ENCODE assay signal across 11 cellular contexts in the genomic region with DNA sequence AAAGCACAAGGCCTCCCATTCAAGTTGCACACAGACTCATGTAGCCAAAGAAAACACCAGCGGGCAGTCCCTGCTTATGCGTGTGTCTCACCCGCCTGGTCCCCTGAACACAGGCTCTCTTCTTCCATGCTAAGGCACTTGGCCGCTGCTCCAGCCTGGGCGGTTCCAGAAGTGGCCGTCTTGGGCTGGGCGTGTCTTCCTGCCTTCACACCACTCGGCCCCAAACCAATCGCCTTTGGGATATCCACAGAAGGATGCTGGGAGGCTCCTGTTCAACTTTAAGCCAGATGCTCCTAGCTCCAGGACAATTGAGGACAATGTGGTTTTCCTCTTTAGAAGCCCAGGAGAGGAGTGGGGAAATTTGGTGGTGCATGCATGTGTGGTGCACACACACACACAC. TPM values are rescaled to one million over a fixed set of nuclear protein-coding genes. Genes with fewer than 3 reads are reported as not detected.
A peak's percentile ranks its signal among the peaks of the same experiment; 100 is the strongest.
DNase-seq lines count a peak whose midpoint lies in the region; ATAC-seq, FAIRE-seq and TF ChIP-seq lines count a peak whose summit lies in the region.
"Had no signal": no experiment of that assay in that cellular context is flagged by ENCODE, and none has a peak within 500 bp of the region (broad histone marks: within the 10 kb centered on the region; RNA-seq: fewer than 3 reads in every experiment).

No MANE protein-coding gene starts in this region.

- WGBS in K562 (ENCODE audit: insufficient coverage, low coverage, missing lambda C conversion rate): 3% methylated on average over 9 of the region's 9 CpGs

- H3K9me1 ChIP-seq in K562 (ENCODE audit: control insufficient read depth, insufficient read depth, low read length): peaks cover 6% of the 10 kb centered on the region

- H3K9ac ChIP-seq in K562 (ENCODE audit: insufficient read depth in 1 of 2, low read depth in 2 of 2, low read length in 2 of 2): peak overlapping the region; percentile 9 to 65; a peak in 3 of 4 replicates
- H3K9ac ChIP-seq in kidney (ENCODE audit: low read length in 2 of 2): no peak overlapping the region

- H4K20me1 ChIP-seq in K562 (replicated peaks; ENCODE audit: control insufficient read depth, insufficient read depth, low read length): peaks cover 23% of the 10 kb centered on the region

- peaks cover 29 to 48% of the 10 kb centered on the region in 2 experiments; a peak in 4 of 5 replicates for H3K4me1 ChIP-seq in K562 (replicated peaks in 1 of 2; ENCODE audit: control insufficient read depth in 2 of 2, insufficient read depth in 2 of 2, low read length in 2 of 2)
- H3K4me1 ChIP-seq in kidney (ENCODE audit: control insufficient read depth in 1 of 2, insufficient read depth in 1 of 2, low read depth in 1 of 2, low read length in 2 of 2): peaks cover 4 to 11% of the 10 kb centered on the region in 2 donors

- no peak overlapping the region for H2AFZ ChIP-seq in K562 (ENCODE audit: low read depth, low read length)

- POLR2A ChIA-PET in K562 (lab: Yijun Ruan, JAX): interaction anchor here (0.7 to 2.5 kb wide), 4 partner anchors 10 to 55 kb away, joined by 3 to 10 read pairs (median 6); no protein-coding TSS in a partner anchor

- FAIRE-seq in K562 (lab: Jason Lieb, UNC) (peak; percentile 81), kidney (lab: Jason Lieb, UNC) (no peak)
- FAIRE-seq: keratinocyte had no signal

- intact Hi-C loops in natural killer cell (cut with micrococcal nuclease) (no loop called here), K562 (cut with micrococcal nuclease) (no loop called here), kidney (cut with DNase I) (no loop called here)

- peaks cover 0 to 16% of the 10 kb centered on the region in 2 donors for H3K27me3 Mint-ChIP-seq in natural killer cell treated with Interleukin-12 subunit alpha and Interleukin-12 subunit beta and Interleukin-15 and Interleukin-18, amount 100 ng/mL, for 72 hours
- H3K27me3 Mint-ChIP-seq in natural killer cell (ENCODE audit: low read depth in 2 of 2): peaks cover 0 to 2% of the 10 kb centered on the region in 2 donors

- H3K36me3 Mint-ChIP-seq in natural killer cell treated with Interleukin-12 subunit alpha and Interleukin-12 subunit beta and Interleukin-15 and Interleukin-18, amount 100 ng/mL, for 72 hours: no peaks in the 10 kb centered on the region
- no peaks in the 10 kb centered on the region for H3K36me3 Mint-ChIP-seq in natural killer cell
- H3K36me3 Mint-ChIP-seq: CD4-positive, CD25-positive, alpha-beta regulatory T cell had no signal

- H3K27me3 ChIP-seq in K562 (ENCODE audit: control insufficient read depth in 2 of 2, insufficient read depth in 2 of 2, low read length in 2 of 2): no peaks in the 10 kb centered on the region

- no peak; the same call in 1 of the 2 replicates for TF ChIP-seq POLR2A in K562 (conservative IDR thresholded peaks at IDR 0.05)

- in situ Hi-C loops in K562 (cut with MboI): no loop called here

- H3K9me3 Mint-ChIP-seq in natural killer cell treated with Interleukin-12 subunit alpha and Interleukin-12 subunit beta and Interleukin-15 and Interleukin-18, amount 100 ng/mL, for 72 hours: no peaks in the 10 kb centered on the region
- no peaks in the 10 kb centered on the region for H3K9me3 Mint-ChIP-seq in natural killer cell
- H3K9me3 Mint-ChIP-seq: CD4-positive, CD25-positive, alpha-beta regulatory T cell had no signal

- CTCF ChIA-PET in K562 (lab: Yijun Ruan, JAX; ENCODE audit: low intra/inter-chr PET ratio): no interaction called here

- H3K27ac ChIP-seq in K562 (ENCODE audit: extremely low read depth, low read depth, low read length): peak overlapping the region; percentile 20; the same call in 1 of the 3 replicates
- no peak overlapping the region for H3K27ac ChIP-seq in kidney (ENCODE audit: low read depth in 2 of 2, low read length in 2 of 2)

- H3K36me3 ChIP-seq in K562 (ENCODE audit: control insufficient read depth, insufficient read depth, low read length): peaks cover 54% of the 10 kb centered on the region
- no peaks in the 10 kb centered on the region for H3K36me3 ChIP-seq in kidney (ENCODE audit: control insufficient read depth in 1 of 2, insufficient read depth in 2 of 2, low read length in 2 of 2)

- ATAC-seq in natural killer cell treated with Interleukin-12 subunit alpha and Interleukin-12 subunit beta and Interleukin-15 and Interleukin-18, amount 100 ng/mL, for 72 hours: no peak
- ATAC-seq in natural killer cell (no peak), K562 (peak; percentile 81), omental fat pad (ENCODE audit: low FRiP score) (no peak)

- TF ChIP-seq EP300 in K562 (IDR thresholded peaks at IDR 0.05; ENCODE audit: low read length): no peak

- H3K4me2 ChIP-seq in K562 (ENCODE audit: insufficient read depth, low read length): peak overlapping the region; percentile 96

- peaks cover 14 to 21% of the 10 kb centered on the region in 2 donors for H3K4me1 Mint-ChIP-seq in natural killer cell treated with Interleukin-12 subunit alpha and Interleukin-12 subunit beta and Interleukin-15 and Interleukin-18, amount 100 ng/mL, for 72 hours (ENCODE audit: low read depth in 2 of 2)
- peaks cover 0 to 18% of the 10 kb centered on the region in 2 donors for H3K4me1 Mint-ChIP-seq in natural killer cell

- peak overlapping the region; percentile 86 for H3K4me3 Mint-ChIP-seq in natural killer cell treated with Interleukin-12 subunit alpha and Interleukin-12 subunit beta and Interleukin-15 and Interleukin-18, amount 100 ng/mL, for 72 hours
- no peak overlapping the region for H3K4me3 Mint-ChIP-seq in natural killer cell

- H3K79me2 ChIP-seq in K562 (ENCODE audit: control insufficient read depth, insufficient read depth, low read length): peaks cover 69% of the 10 kb centered on the region

- no peaks in the 10 kb centered on the region for H3K9me3 ChIP-seq in K562 (replicated peaks; ENCODE audit: control insufficient read depth, insufficient read depth, low read depth, low read length)
- no peaks in the 10 kb centered on the region for H3K9me3 ChIP-seq in kidney (ENCODE audit: control insufficient read depth in 1 of 2, low read length in 2 of 2)

- H3K4me3 ChIP-seq in K562 (peak overlapping the region; percentile 80), kidney (ENCODE audit: low read length in 2 of 2) (no peak overlapping the region)

- TF ChIP-seq CTCF in natural killer cell (IDR thresholded peaks at IDR 0.05): no peak
- TF ChIP-seq CTCF in K562 (IDR thresholded peaks at IDR 0.05 in 2 of 3, conservative IDR thresholded peaks at IDR 0.05 in 1 of 3; ENCODE audit: insufficient read depth in 2 of 3, low read depth in 1 of 3, low read length in 3 of 3): no peak
- TF ChIP-seq CTCF in kidney (IDR thresholded peaks at IDR 0.05; ENCODE audit: borderline replicate concordance, extremely low read depth, insufficient read depth): no peak
- no peak for TF ChIP-seq CTCF in omental fat pad (IDR thresholded peaks at IDR 0.05)

- no peak for DNase-seq in natural killer cell treated with Interleukin-12 subunit alpha and Interleukin-12 subunit beta and Interleukin-15 and Interleukin-18, amount 100 ng/mL, for 72 hours (ENCODE audit: low spot score)
- no peak for DNase-seq in natural killer cell
- DNase-seq in K562 (ENCODE audit: extremely low read depth in 1 of 4, low spot score in 3 of 4): peak in 3 of 4 experiments; percentile 56 to 88 (median 78)
- peak; percentile 87 for DNase-seq in kidney
- no peak for DNase-seq in NCI-H226
- no peak for DNase-seq in SIG-M5 treated with dmso at 0.1 percent for 504 hours (lab: John Stamatoyannopoulos, UW; ENCODE audit: unreplicated experiment)
- DNase-seq in omental fat pad (ENCODE audit: low spot score): no peak
- no peak for DNase-seq in NCI-H524 treated with DMSO at 0.1 percent for 48 hours (lab: John Stamatoyannopoulos, UW)
- DNase-seq: activated CD4-positive, alpha-beta T cell treated with anti-CD3 and anti-CD28 coated beads for 4 hours; CD4-positive, CD25-positive, alpha-beta regulatory T cell had no signal

- no peak overlapping the region for H3K27ac Mint-ChIP-seq in natural killer cell treated with Interleukin-12 subunit alpha and Interleukin-12 subunit beta and Interleukin-15 and Interleukin-18, amount 100 ng/mL, for 72 hours
- no peak overlapping the region for H3K27ac Mint-ChIP-seq in natural killer cell
- H3K27ac Mint-ChIP-seq: CD4-positive, CD25-positive, alpha-beta regulatory T cell had no signal

- TF ChIP-seq RAD21 in K562 (CRISPR knock-in tag; conservative IDR thresholded peaks at IDR 0.05 in 1 of 2, IDR thresholded peaks at IDR 0.05 in 1 of 2): no peak

- BruUV-seq in K562 (replicated peaks; lab: Mats Ljungman, UMichigan): no TSS peak

RNA-seq across cellular contexts. Expression of a gene that starts 2.2 kb away (rescaled TPM):
- total RNA-seq in natural killer cell treated with Interleukin-12 subunit alpha and Interleukin-12 subunit beta and Interleukin-15 and Interleukin-18, amount 100 ng/mL, for 72 hours: 10 to 100 TPM in 1 of 2 donors, 1 to 10 TPM in 1; 10.0 to 45.6 TPM
- total RNA-seq in natural killer cell (1 to 10 TPM; 1.1 to 2.7 (median 1.3) TPM), K562 (2014; rRNA removed) (52.8 and 83.0 TPM in 2 replicates), K562 (2014; rRNA removed; fragmentation: Illumina TruSeq; extraction: Trizol) (30.9 and 38.4 TPM in 2 replicates), K562 (2015; rRNA removed; fragmentation: Illumina TruSeq; extraction: Trizol) (36.0 and 38.7 TPM in 2 replicates), K562 (2021) (148 and 157 TPM in 2 replicates), kidney (13.2 TPM), omental fat pad (10 to 100 TPM; 24.2 to 79.4 (median 59.4) TPM)
- total RNA-seq in K562 (2011; cell fraction: chromatin; rRNA removed; ENCODE audit: low replicate concordance): 238 and 543 TPM in 2 replicates
- total RNA-seq in K562 (2011; cell fraction: nucleolus; rRNA removed): 351 and 425 TPM in 2 replicates
- total RNA-seq in K562 (2011; cell fraction: nucleoplasm; rRNA removed): 354 and 357 TPM in 2 replicates
- polyA plus RNA-seq in K562 (2011; rRNA removed) (81.9 and 168 TPM in 2 replicates), K562 (2014; fragmentation: Illumina TruSeq; extraction: Trizol) (143 and 152 TPM in 2 replicates), K562 (2014; fragmentation: Nextera tagmentation; extraction: Ambion mirVana) (1 to 10 TPM in 1 of 2 experiments, under 1 TPM in 1; 0.56 to 4.7 TPM), K562 (2014; rRNA removed) (79.2 and 92.6 TPM in 2 replicates), kidney (ENCODE audit: insufficient read depth, low read depth, low replicate concordance) (12.3 TPM)
- polyA plus RNA-seq in K562 (2011; cell fraction: cytosol; rRNA removed): 161 and 163 TPM in 2 replicates
- 435 and 491 TPM in 2 replicates for polyA plus RNA-seq in K562 (2011; cell fraction: nucleus; rRNA removed)
- 87.6 and 124 TPM in 2 replicates for polyA plus RNA-seq in K562 (2012)
- 83.0 and 106 TPM in 2 replicates for polyA minus RNA-seq in K562 (2011; rRNA and poly(A)+ RNA removed)
- polyA minus RNA-seq in K562 (2011; cell fraction: cytosol; rRNA and poly(A)+ RNA removed): 90.2 and 100 TPM in 2 replicates
- 82.3 and 143 TPM in 2 replicates for polyA minus RNA-seq in K562 (2011; cell fraction: nucleus; rRNA and poly(A)+ RNA removed)

RNA-seq across cellular contexts. Expression of a gene that starts 53.0 kb away (rescaled TPM):
- total RNA-seq in natural killer cell treated with Interleukin-12 subunit alpha and Interleukin-12 subunit beta and Interleukin-15 and Interleukin-18, amount 100 ng/mL, for 72 hours: 1,000 to 10,000 TPM in 1 of 2 donors, 100 to 1,000 TPM in 1; 691 to 1,324 TPM
- total RNA-seq in natural killer cell (1,000 to 10,000 TPM; 1,276 to 1,737 (median 1,334) TPM), K562 (2014; rRNA removed) (717 and 744 TPM in 2 replicates), K562 (2014; rRNA removed; fragmentation: Illumina TruSeq; extraction: Trizol) (771 and 813 TPM in 2 replicates), K562 (2015; rRNA removed; fragmentation: Illumina TruSeq; extraction: Trizol) (795 and 812 TPM in 2 replicates), K562 (2021) (697 and 765 TPM in 2 replicates), kidney (1,132 TPM), omental fat pad (1,000 to 10,000 TPM; 1,220 to 2,129 (median 1,369) TPM)
- total RNA-seq in K562 (2011; cell fraction: chromatin; rRNA removed; ENCODE audit: low replicate concordance): 193 and 317 TPM in 2 replicates
- total RNA-seq in K562 (2011; cell fraction: nucleolus; rRNA removed): 188 and 214 TPM in 2 replicates
- 283 and 301 TPM in 2 replicates for total RNA-seq in K562 (2011; cell fraction: nucleoplasm; rRNA removed)
- polyA plus RNA-seq in K562 (2011; rRNA removed) (1,118 and 1,197 TPM in 2 replicates), K562 (2014; fragmentation: Illumina TruSeq; extraction: Trizol) (825 and 860 TPM in 2 replicates), K562 (2014; fragmentation: Nextera tagmentation; extraction: Ambion mirVana) (1,000 to 10,000 TPM in 1 of 2 experiments, 100 to 1,000 TPM in 1; 927 to 1,153 TPM), K562 (2014; rRNA removed) (533 and 624 TPM in 2 replicates), kidney (ENCODE audit: insufficient read depth, low read depth, low replicate concordance) (952 TPM)
- polyA plus RNA-seq in K562 (2011; cell fraction: cytosol; rRNA removed): 514 and 899 TPM in 2 replicates
- 518 and 627 TPM in 2 replicates for polyA plus RNA-seq in K562 (2011; cell fraction: nucleus; rRNA removed)
- polyA plus RNA-seq in K562 (2012): 1,269 and 1,358 TPM in 2 replicates
- polyA minus RNA-seq in K562 (2011; rRNA and poly(A)+ RNA removed): 765 and 975 TPM in 2 replicates
- 543 and 602 TPM in 2 replicates for polyA minus RNA-seq in K562 (2011; cell fraction: cytosol; rRNA and poly(A)+ RNA removed)
- polyA minus RNA-seq in K562 (2011; cell fraction: nucleus; rRNA and poly(A)+ RNA removed): 77.0 and 177 TPM in 2 replicates

Comparison
In these comparisons a context has a peak if more than half of its experiments do, and no peak if none do; other contexts are left out.
1. DNase-seq: peak in K562 (3 of 4) and kidney (single experiment); none in natural killer cell treated with Interleukin-12 subunit alpha and Interleukin-12 subunit beta and Interleukin-15 and Interleukin-18, amount 100 ng/mL, for 72 hours (single experiment), natural killer cell (single experiment), NCI-H226 (single experiment), SIG-M5 treated with dmso at 0.1 percent for 504 hours (single experiment), omental fat pad (single experiment) and NCI-H524 treated with DMSO at 0.1 percent for 48 hours (single experiment).
2. H3K9ac ChIP-seq: peak in K562 (2 of 2); none in kidney (0 of 2).